7 cellular contexts compared by ENCODE assay signal in genomic region chr2:9333591-9334171, GRCh38.
DNase-seq lines count a peak whose midpoint lies in the region; ATAC-seq and TF ChIP-seq lines count a peak whose summit lies in the region.

No MANE protein-coding gene starts in this region.

- H3K4me1 Mint-ChIP-seq in nephron progenitor cell = peaks cover 79% of the 10 kb centered on the region

- H3K4me2 ChIP-seq in Loucy (ENCODE audit: low read depth, low read length, poor library complexity, severe bottlenecking) (no peak overlapping the region), SK-N-SH (no peak overlapping the region), fibroblast of lung (ENCODE audit: extremely low read depth, insufficient read depth, low read length) (no peak overlapping the region)

- no peaks in the 10 kb centered on the region for H3K9me2 ChIP-seq in Loucy (replicated peaks; ENCODE audit: low read depth, low read length)
- H3K9me2 ChIP-seq in SK-N-SH = no peaks in the 10 kb centered on the region

- H2AFZ ChIP-seq in Loucy (ENCODE audit: low read length) (no peak overlapping the region), SK-N-SH (ENCODE audit: low read depth) (no peak overlapping the region), fibroblast of lung (ENCODE audit: low read length) (no peak overlapping the region)

- H3K4me1 ChIP-seq in Loucy (ENCODE audit: insufficient read depth, low read length, poor library complexity, severe bottlenecking) = peaks cover 3% of the 10 kb centered on the region
- H3K4me1 ChIP-seq in SK-N-SH (ENCODE audit: control insufficient read depth in 1 of 2, insufficient read depth in 2 of 2, low read depth in 1 of 2, low read length in 1 of 2) = peaks cover 26 to 39% of the 10 kb centered on the region in 2 experiments
- peaks cover 8% of the 10 kb centered on the region for H3K4me1 ChIP-seq in fibroblast of lung (ENCODE audit: control insufficient read depth, extremely low read depth, insufficient read depth, low read length)

- no peak for TF ChIP-seq EP300 in SK-N-SH (IDR thresholded peaks at IDR 0.05; ENCODE audit: borderline replicate concordance in 1 of 2, low read depth in 1 of 2, low read length in 1 of 2)

- TF ChIP-seq CTCF in Loucy (conservative IDR thresholded peaks at IDR 0.05; ENCODE audit: low read length) = peak; percentile 71
- peak; percentile 91 for TF ChIP-seq CTCF in SK-N-SH (IDR thresholded peaks at IDR 0.05)
- TF ChIP-seq CTCF in fibroblast of lung (conservative IDR thresholded peaks at IDR 0.05 in 1 of 2, IDR thresholded peaks at IDR 0.05 in 1 of 2; ENCODE audit: low read depth in 1 of 2, low read length in 2 of 2) = peak; percentile 78 to 93
- TF ChIP-seq CTCF in nephron progenitor cell (IDR thresholded peaks at IDR 0.05) = peak; percentile 23

- no peaks in the 10 kb centered on the region for H4K20me1 ChIP-seq in Loucy (ENCODE audit: insufficient read depth, low read length, poor library complexity, severe bottlenecking)
- H4K20me1 ChIP-seq in SK-N-SH (ENCODE audit: insufficient read depth) = peaks cover 8% of the 10 kb centered on the region; the same call in 1 of the 2 replicates
- H4K20me1 ChIP-seq in fibroblast of lung (ENCODE audit: control insufficient read depth, extremely low read depth, insufficient read depth, low read length) = no peaks in the 10 kb centered on the region

- H3K36me3 Mint-ChIP-seq in nephron progenitor cell (ENCODE audit: low read depth) = peaks cover 31% of the 10 kb centered on the region

- POLR2A ChIA-PET in SK-N-SH (lab: Yijun Ruan, JAX) = no interaction called here

- H3K27me3 ChIP-seq in Loucy (ENCODE audit: insufficient read depth, low read length, poor library complexity, severe bottlenecking) = no peaks in the 10 kb centered on the region
- H3K27me3 ChIP-seq in SK-N-SH (ENCODE audit: insufficient read depth) = no peaks in the 10 kb centered on the region
- H3K27me3 ChIP-seq in fibroblast of lung (ENCODE audit: control insufficient read depth, insufficient read depth, low read length) = no peaks in the 10 kb centered on the region

- peak; percentile 90 for TF ChIP-seq RAD21 in SK-N-SH (IDR thresholded peaks at IDR 0.05; ENCODE audit: low read length)

- in situ Hi-C loops in G401 (cut with HindIII; ENCODE audit: low sequenced_read_pairs) = no loop called here

- H3K9ac ChIP-seq in Loucy (ENCODE audit: low read depth, low read length, poor library complexity, severe bottlenecking) (no peak overlapping the region), SK-N-SH (no peak overlapping the region), fibroblast of lung (ENCODE audit: insufficient read depth, low read length) (no peak overlapping the region)

- H3K9me3 ChIP-seq in Loucy (ENCODE audit: insufficient read depth, low read depth, low read length) (no peaks in the 10 kb centered on the region), SK-N-SH (no peaks in the 10 kb centered on the region), fibroblast of lung (ENCODE audit: control insufficient read depth, insufficient read depth, low read depth, low read length) (no peaks in the 10 kb centered on the region)

- peak; percentile 64 for DNase-seq in G401 (ENCODE audit: low spot score)
- peak; percentile 70 for DNase-seq in SK-N-SH
- peak; percentile 87 to 88 for DNase-seq in fibroblast of lung (ENCODE audit: low read depth in 2 of 2)
- DNase-seq in nephron progenitor cell = peak; percentile 35
- no peak for DNase-seq in central memory CD4-positive, alpha-beta T cell

- H3K79me2 ChIP-seq in Loucy (ENCODE audit: insufficient read depth, low read length) = no peaks in the 10 kb centered on the region
- peaks cover 25% of the 10 kb centered on the region for H3K79me2 ChIP-seq in SK-N-SH (ENCODE audit: insufficient read depth)
- no peaks in the 10 kb centered on the region for H3K79me2 ChIP-seq in fibroblast of lung (ENCODE audit: control insufficient read depth, insufficient read depth, low read length)

- peak overlapping the region; percentile 7 to 45 for H3K27ac ChIP-seq in SK-N-SH (ENCODE audit: low read depth in 2 of 2, low read length in 1 of 2)
- H3K27ac ChIP-seq in fibroblast of lung (ENCODE audit: insufficient read depth, low read length) = no peak overlapping the region

- H3F3A ChIP-seq in Loucy (ENCODE audit: low read depth) (no peaks in the 10 kb centered on the region), SK-N-SH (replicated peaks; ENCODE audit: insufficient read depth) (peaks cover 32% of the 10 kb centered on the region)

- H3K4me3 Mint-ChIP-seq in nephron progenitor cell = no peak overlapping the region

- CTCF ChIA-PET in SK-N-SH (lab: Yijun Ruan, JAX) = interaction anchor here (0.6 to 4.8 kb wide), 34 partner anchors 9 to 191 kb away, joined by 3 to 68 read pairs (median 4); partner anchors contain the start of gene ASAP2

- H3K4me3 ChIP-seq in Loucy (ENCODE audit: low read length, poor library complexity, severe bottlenecking) (no peak overlapping the region), SK-N-SH (ENCODE audit: low read depth in 2 of 2, low read length in 1 of 2) (no peak overlapping the region), fibroblast of lung (replicated peaks in 1 of 4; ENCODE audit: control extremely low read depth in 1 of 4, insufficient read depth in 1 of 4, low read depth in 3 of 4, low read length in 4 of 4) (no peak overlapping the region)

- ATAC-seq in HG02759 (IDR thresholded peaks at IDR 0.05; ENCODE audit: unreplicated experiment) = no peak

- H3K9me3 Mint-ChIP-seq in nephron progenitor cell = no peaks in the 10 kb centered on the region

- peaks cover 3% of the 10 kb centered on the region for H3K27me3 Mint-ChIP-seq in nephron progenitor cell (ENCODE audit: low read depth, poor library complexity)

- peak overlapping the region; percentile 11 for H3K27ac Mint-ChIP-seq in nephron progenitor cell

- WGBS in SK-N-SH (ENCODE audit: low lambda C conversion rate) = 44% methylated on average over 7 of the region's 7 CpGs

- H3K36me3 ChIP-seq in Loucy (ENCODE audit: insufficient read depth, low read length) (peaks cover 23% of the 10 kb centered on the region; the same call in 1 of the 2 replicates), SK-N-SH (replicated peaks in 1 of 2; ENCODE audit: control insufficient read depth in 1 of 2, insufficient read depth in 2 of 2, low read length in 1 of 2) (peaks cover 52 to 62% of the 10 kb centered on the region in 2 experiments), fibroblast of lung (ENCODE audit: control insufficient read depth, insufficient read depth, low read length) (peaks cover 2% of the 10 kb centered on the region)

TF ChIP-seq in SK-N-SH, 30 proteins besides CTCF, POLR2A, EP300 and RAD21:
- TF ChIP-seq JUND (IDR thresholded peaks at IDR 0.05) (0 out of 2 replicates have a peak, but pooled peaks have one; percentile 7), IRF3 (IDR thresholded peaks at IDR 0.05; ENCODE audit: low read depth, low read length) (no peak), SIN3A (IDR thresholded peaks at IDR 0.05; ENCODE audit: borderline replicate concordance, low read depth, low read length) (no peak), TEAD4 (IDR thresholded peaks at IDR 0.05; ENCODE audit: borderline replicate concordance, insufficient read depth) (no peak), USF1 (IDR thresholded peaks at IDR 0.05; ENCODE audit: borderline replicate concordance, low read depth) (no peak), PBX3 (IDR thresholded peaks at IDR 0.05) (no peak), MXI1 (IDR thresholded peaks at IDR 0.05; ENCODE audit: low read depth, low read length) (no peak), TAF1 (IDR thresholded peaks at IDR 0.05; ENCODE audit: borderline replicate concordance, low read depth, low read length) (no peak), FOSL2 (IDR thresholded peaks at IDR 0.05; ENCODE audit: borderline replicate concordance, low read depth) (0 out of 2 replicates have a peak, but pooled peaks have one; percentile 3), SMC3 (IDR thresholded peaks at IDR 0.05; ENCODE audit: low read depth, low read length) (peak; percentile 82), MAX (IDR thresholded peaks at IDR 0.05; ENCODE audit: low read depth) (no peak; the same call in 1 of the 2 replicates), RXRA (IDR thresholded peaks at IDR 0.05; ENCODE audit: borderline replicate concordance, low read depth) (no peak), ELF1 (IDR thresholded peaks at IDR 0.05) (no peak), NFIC (IDR thresholded peaks at IDR 0.05; ENCODE audit: borderline replicate concordance) (no peak; the same call in 1 of the 2 replicates)

Comparison
In these comparisons a context has a peak if more than half of its experiments do, and no peak if none do; other contexts are left out.
1. CTCF ChIP-seq: peak in every context shown above with its lines; median percentile 91 in SK-N-SH; 86 in fibroblast of lung; 71 in Loucy; 23 in nephron progenitor cell.